In the genomic region with DNA sequence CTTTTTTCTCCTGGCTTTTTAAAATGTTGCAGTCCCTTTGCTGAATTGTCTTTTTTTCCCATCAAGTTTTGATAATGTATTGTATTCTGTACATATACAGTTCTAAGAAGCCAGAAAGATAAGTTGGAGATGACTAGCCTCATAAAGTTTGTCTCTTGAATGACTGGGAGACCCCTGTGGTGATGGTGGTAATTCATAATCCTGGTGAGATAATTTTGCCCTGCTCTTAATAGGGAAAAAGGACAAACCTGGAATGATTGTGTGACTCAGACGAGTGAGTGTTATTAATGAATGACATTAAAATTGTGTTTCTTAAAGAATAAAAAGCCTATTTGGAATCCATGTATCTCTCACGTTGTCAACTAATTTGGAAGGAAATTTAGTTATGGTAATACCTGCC, we compare ENCODE assay signal across 9 cellular contexts. TPM values are rescaled to one million over a fixed set of nuclear protein-coding genes. Genes with fewer than 3 reads are reported as not detected.
A peak's percentile ranks its signal among the peaks of the same experiment; 100 is the strongest.
DNase-seq lines count a peak whose midpoint lies in the region; ATAC-seq, FAIRE-seq and TF ChIP-seq lines count a peak whose summit lies in the region.
"Had no signal": no experiment of that assay in that cellular context is flagged by ENCODE, and none has a peak within 500 bp of the region (broad histone marks: within the 10 kb centered on the region; RNA-seq: fewer than 3 reads in every experiment).

No MANE protein-coding gene starts in this region.

- 0 out of 2 replicates have a peak, but pooled peaks cover 3% of the 10 kb centered on the region for H3K4me1 ChIP-seq in GM12878 (ENCODE audit: control insufficient read depth, insufficient read depth, low read length)
- H3K4me1 ChIP-seq in mesodermal cell (ENCODE audit: control insufficient read depth, insufficient read depth, low read length, poor library complexity, severe bottlenecking) = no peaks in the 10 kb centered on the region

- no peaks in the 10 kb centered on the region for H3K27me3 ChIP-seq in GM12878 (replicated peaks in 1 of 2; ENCODE audit: control insufficient read depth in 2 of 2, insufficient read depth in 2 of 2, low read length in 1 of 2)

- peak overlapping the region; percentile 89 for H3K9ac ChIP-seq in GM12878 (ENCODE audit: control insufficient read depth, insufficient read depth, low read length)

- TF ChIP-seq RAD21 in GM12878 (IDR thresholded peaks at IDR 0.05; ENCODE audit: insufficient read depth, low read depth, low read length) = no peak

- DNase-seq in AG09309 (ENCODE audit: low read depth) = no peak
- DNase-seq in HT1080 (ENCODE audit: low read depth) = peak; percentile 26
- no peak for DNase-seq in GM12878 (ENCODE audit: low read depth, low spot score)
- no peak for DNase-seq in SKM-1 treated with dmso at 0.1 percent for 144 hours (lab: John Stamatoyannopoulos, UW; ENCODE audit: unreplicated experiment)
- DNase-seq in NCI-H526 (lab: John Stamatoyannopoulos, UW) = no peak
- no peak for DNase-seq in stimulated activated CD4-positive, alpha-beta T cell treated with anti-CD3 and anti-CD28 coated beads, Interleukin-4, amount 100 ng/mL, for 4 hours
- DNase-seq in NCI-H524 treated with DMSO at 0.1 percent for 48 hours (lab: John Stamatoyannopoulos, UW) = no peak
- DNase-seq: stimulated activated naive CD4-positive, alpha-beta T cell treated with Interleukin-2 at 50 U/mL for 16 hours had no signal

- H3K27ac ChIP-seq in GM12878 (ENCODE audit: control insufficient read depth, insufficient read depth) = peak overlapping the region; percentile 87; the same call in 1 of the 2 replicates
- H3K27ac ChIP-seq in mesodermal cell (ENCODE audit: low read depth, low read length, severe bottlenecking) = no peak overlapping the region

- no peaks in the 10 kb centered on the region for H4K20me1 ChIP-seq in GM12878 (ENCODE audit: control insufficient read depth, insufficient read depth)

- WGBS in GM12878 (ENCODE audit: insufficient coverage, insufficient replicate concordance, low lambda C conversion rate, missing lambda C conversion rate) = 84% methylated on average over 2 of the region's 2 CpGs
- WGBS in mesodermal cell (ENCODE audit: insufficient coverage in 2 of 2), 2 experiments = 89 to 100% methylated on average over 1 of the region's 2 CpGs

- no TSS peak for BruUV-seq in GM12878 (replicated peaks; lab: Mats Ljungman, UMichigan)

- TF ChIP-seq CTCF in AG09309 (IDR thresholded peaks at IDR 0.05; ENCODE audit: control insufficient read depth, insufficient read depth, low read depth, low read length, missing control alignments) = no peak
- no peak for TF ChIP-seq CTCF in GM12878 (IDR thresholded peaks at IDR 0.05 in 2 of 3, conservative IDR thresholded peaks at IDR 0.05 in 1 of 3; ENCODE audit: control insufficient read depth in 2 of 3, extremely low read depth in 1 of 3, insufficient read depth in 1 of 3, low read depth in 3 of 3, low read length in 3 of 3)

- peaks cover 22% of the 10 kb centered on the region for H3K79me2 ChIP-seq in GM12878 (ENCODE audit: control insufficient read depth, insufficient read depth, low read length)

- no peaks in the 10 kb centered on the region for H3K9me3 ChIP-seq in GM12878 (replicated peaks; ENCODE audit: control insufficient read depth, insufficient read depth, low read length)
- H3K9me3 ChIP-seq in mesodermal cell (ENCODE audit: control insufficient read depth, low read length) = no peaks in the 10 kb centered on the region

- H3K36me3 ChIP-seq in GM12878 (ENCODE audit: control insufficient read depth in 2 of 2, insufficient read depth in 2 of 2, low read length in 1 of 2) = no peaks in the 10 kb centered on the region
- H3K36me3 ChIP-seq in mesodermal cell (ENCODE audit: control insufficient read depth, insufficient read depth, low read length) = peaks cover 12% of the 10 kb centered on the region

- intact Hi-C loops in GM12878 (cut with micrococcal nuclease; ENCODE audit: unreplicated experiment) = no loop called here

- in situ Hi-C loops in GM12878 (cut with MboI) = no loop called here

- no peak for FAIRE-seq in GM12878 (lab: Jason Lieb, UNC)

- peak overlapping the region; percentile 81 for H3K4me2 ChIP-seq in GM12878 (ENCODE audit: control insufficient read depth, insufficient read depth)

- CTCF ChIA-PET in GM12878 (lab: Yijun Ruan, JAX) = interaction anchor here (0.9 to 3.1 kb wide), 4 partner anchors 10 to 22 kb away, joined by 3 to 17 read pairs (median 4); no protein-coding TSS in a partner anchor

- no peak for TF ChIP-seq POLR2A in GM12878 (IDR thresholded peaks at IDR 0.05; ENCODE audit: low read depth, low read length)

- no peak for ATAC-seq in GM12878

- H2AFZ ChIP-seq in GM12878 (ENCODE audit: control insufficient read depth, low read depth, low read length) = no peak overlapping the region

- peak overlapping the region; percentile 97 for H3K4me3 ChIP-seq in AG09309 (ENCODE audit: control insufficient read depth, low read depth, low read length)
- H3K4me3 ChIP-seq in GM12878 = peak overlapping the region; percentile 87
- peak overlapping the region; percentile 84 for H3K4me3 ChIP-seq in mesodermal cell (ENCODE audit: extremely low read depth, insufficient read depth, low read length, poor library complexity, severe bottlenecking)

- TF ChIP-seq EP300 in GM12878 (IDR thresholded peaks at IDR 0.05; ENCODE audit: borderline replicate concordance in 1 of 2, control insufficient read depth in 1 of 2, low read depth in 2 of 2, low read length in 2 of 2) = no peak

- RAD21 ChIA-PET in GM12878 (lab: Charles Lee; ENCODE audit: unreplicated experiment) = interaction anchor here (1.0 to 1.3 kb wide), 3 partner anchors 16 to 448 kb away, joined by 3 to 4 read pairs (median 4); partner anchors contain the start of gene CCDC83

- POLR2A ChIA-PET in GM12878 (lab: Charles Lee) = interaction anchor here (0.9 to 1.6 kb wide), 4 partner anchors 10 to 110 kb away, joined by 3 to 7 read pairs (median 5); partner anchors contain the start of gene EED

- SMC1A ChIA-PET in GM12878 (lab: Charles Lee; ENCODE audit: uncharacterized antibody, unreplicated experiment) = interaction anchor here (1.4 to 1.6 kb wide), 2 partner anchors 9 to 31 kb away, joined by 4 to 5 read pairs; no protein-coding TSS in a partner anchor

TF ChIP-seq in GM12878, 131 proteins besides CTCF, POLR2A, EP300 and RAD21 (continues in another document):
- TF ChIP-seq ESRRA (IDR thresholded peaks at IDR 0.05; ENCODE audit: low read length) (no peak), STAT1 (conservative IDR thresholded peaks at IDR 0.05) (no peak)

RNA-seq across cellular contexts. Expression of gene HIKESHI, which starts 1.2 kb away (rescaled TPM):
- 58.5 and 64.1 TPM in 2 replicates for total RNA-seq in HT1080 (2014; rRNA removed; shearing (Covaris generic))
- polyA plus RNA-seq in HT1080 (2015; cell fraction: cytosol; rRNA removed) = 62.2 and 67.5 TPM in 2 replicates
- polyA plus RNA-seq in HT1080 (2015; cell fraction: nucleus; rRNA removed) = 36.6 and 40.2 TPM in 2 replicates
- total RNA-seq in GM12878 (2013; cell fraction: nucleolus; rRNA removed) = 41.9 and 43.2 TPM in 2 replicates
- total RNA-seq in GM12878 (2014; rRNA removed) = 57.9 and 70.5 TPM in 2 replicates
- total RNA-seq in GM12878 (2014; rRNA removed; fragmentation: Illumina TruSeq; extraction: Trizol) = 53.3 and 54.0 TPM in 2 replicates
- total RNA-seq in GM12878 (2021) = 42.3 and 43.1 TPM in 2 replicates
- polyA plus RNA-seq in GM12878 (2011; ENCODE audit: low read depth) = 40.1 TPM
- 113 and 124 TPM in 2 replicates for polyA plus RNA-seq in GM12878 (2011; rRNA removed)
- polyA plus RNA-seq in GM12878 (2011; cell fraction: cytosol; rRNA removed) = 53.5 and 55.5 TPM in 2 replicates
- polyA plus RNA-seq in GM12878 (2011; cell fraction: nucleus; rRNA removed) = 42.7 and 70.1 TPM in 2 replicates
- polyA plus RNA-seq in GM12878 (2012) = 40.0 and 49.7 TPM in 2 replicates
- 50.0 and 67.1 TPM in 2 replicates for polyA plus RNA-seq in GM12878 (2014; fragmentation: Illumina TruSeq; extraction: Trizol)
- 100 to 1,000 TPM; 156 to 228 TPM for polyA plus RNA-seq in GM12878 (2014; fragmentation: Nextera tagmentation; extraction: Ambion mirVana)
- 42.3 and 56.9 TPM in 2 replicates for polyA plus RNA-seq in GM12878 (2014; rRNA removed)
- 100 to 1,000 TPM; 116 to 119 TPM for polyA plus RNA-seq in GM12878 (2016; fragmentation: Nextera tagmentation; extraction: Ambion mirVana)
- 48.2 and 53.0 TPM in 2 replicates for polyA minus RNA-seq in GM12878 (2011; rRNA and poly(A)+ RNA removed)
- polyA minus RNA-seq in GM12878 (2011; cell fraction: cytosol; rRNA and poly(A)+ RNA removed) = 11.2 and 15.4 TPM in 2 replicates
- 10.8 and 15.4 TPM in 2 replicates for polyA minus RNA-seq in GM12878 (2011; cell fraction: nucleus; rRNA and poly(A)+ RNA removed)
- polyA plus RNA-seq in mesodermal cell (2013, experiment 1 of 2) = 82.6 TPM
- 75.4 TPM for polyA plus RNA-seq in mesodermal cell (2013, experiment 2 of 2)

RNA-seq across cellular contexts. Expression of gene EED, which starts 58.7 kb away (rescaled TPM):
- total RNA-seq in HT1080 (2014; rRNA removed; shearing (Covaris generic)) = 27.6 and 38.1 TPM in 2 replicates
- 20.0 and 21.0 TPM in 2 replicates for polyA plus RNA-seq in HT1080 (2015; cell fraction: cytosol; rRNA removed)
- polyA plus RNA-seq in HT1080 (2015; cell fraction: nucleus; rRNA removed) = 42.1 and 42.8 TPM in 2 replicates
- total RNA-seq in GM12878 (2013; cell fraction: nucleolus; rRNA removed) = 146 and 159 TPM in 2 replicates
- total RNA-seq in GM12878 (2014; rRNA removed) (41.5 and 53.4 TPM in 2 replicates), GM12878 (2014; rRNA removed; fragmentation: Illumina TruSeq; extraction: Trizol) (58.8 and 60.4 TPM in 2 replicates), GM12878 (2021) (46.3 and 53.1 TPM in 2 replicates)
- 39.3 TPM for polyA plus RNA-seq in GM12878 (2011; ENCODE audit: low read depth)
- polyA plus RNA-seq in GM12878 (2011; rRNA removed) (85.6 and 113 TPM in 2 replicates), GM12878 (2014; fragmentation: Illumina TruSeq; extraction: Trizol) (51.1 and 61.8 TPM in 2 replicates), GM12878 (2014; fragmentation: Nextera tagmentation; extraction: Ambion mirVana) (100 to 1,000 TPM; 101 to 140 TPM), GM12878 (2014; rRNA removed) (41.4 and 49.5 TPM in 2 replicates), GM12878 (2016; fragmentation: Nextera tagmentation; extraction: Ambion mirVana) (100 to 1,000 TPM in 1 of 2 experiments, 10 to 100 TPM in 1; 95.1 to 105 TPM)
- polyA plus RNA-seq in GM12878 (2011; cell fraction: cytosol; rRNA removed) = 25.9 and 27.1 TPM in 2 replicates
- polyA plus RNA-seq in GM12878 (2011; cell fraction: nucleus; rRNA removed) = 50.5 and 65.2 TPM in 2 replicates
- polyA plus RNA-seq in GM12878 (2012) = 57.2 and 62.0 TPM in 2 replicates
- 34.6 and 51.6 TPM in 2 replicates for polyA minus RNA-seq in GM12878 (2011; rRNA and poly(A)+ RNA removed)
- 17.0 and 27.9 TPM in 2 replicates for polyA minus RNA-seq in GM12878 (2011; cell fraction: cytosol; rRNA and poly(A)+ RNA removed)
- 42.0 and 76.3 TPM in 2 replicates for polyA minus RNA-seq in GM12878 (2011; cell fraction: nucleus; rRNA and poly(A)+ RNA removed)
- polyA plus RNA-seq in mesodermal cell (2013, experiment 1 of 2) = 31.1 TPM
- polyA plus RNA-seq in mesodermal cell (2013, experiment 2 of 2) = 36.3 TPM
